Comparison of ENCODE assay signal across 23 cellular contexts in genomic region chr4:10872833-10873517, GRCh38.
DNase-seq lines count a peak whose midpoint lies in the region; ATAC-seq lines count a peak whose summit lies in the region.
"Had no signal": no experiment of that assay in that cellular context is flagged by ENCODE, and none has a peak within 500 bp of the region (broad histone marks: within the 10 kb centered on the region; RNA-seq: fewer than 3 reads in every experiment).

No MANE protein-coding gene starts in this region.

- DNase-seq in SKM-1 treated with dmso at 0.1 percent for 144 hours (lab: John Stamatoyannopoulos, UW; ENCODE audit: unreplicated experiment) (peak; percentile 15), SKM-1 (lab: John Stamatoyannopoulos, UW; ENCODE audit: unreplicated experiment) (no peak), OCI-M1 (lab: John Stamatoyannopoulos, UW) (peak; percentile 25), left colon (no peak)
- no peak for DNase-seq in NK-92 treated with Interleukin-12 subunit alpha and Interleukin-12 subunit beta, amount 100 ng/mL, for 24 hours (lab: John Stamatoyannopoulos, UW)
- DNase-seq in stimulated activated CD4-positive, alpha-beta T cell treated with anti-CD3 and anti-CD28 coated beads, Interleukin-2, amount 100 ng/mL, for 24 hours, result no peak
- DNase-seq: 8988T; activated CD4-positive, alpha-beta T cell treated with anti-CD3 and anti-CD28 coated beads for 36 hours; activated naive CD4-positive, alpha-beta T cell treated with anti-CD3 and anti-CD28 coated beads, Interleukin-2, amount 50 U/mL, for 16 hours; activated T-cell treated with anti-CD3 and anti-CD28 coated beads, Interleukin-2, amount 50 U/mL, for 72 hours; aorta; BE2C; cerebellar nuclear complex; hypothalamus; Karpas-422; kidney; NCI-H2107; nucleus accumbens; retina; SW 1271; upper lobe of right lung had no signal

- ATAC-seq in HG02981 (IDR thresholded peaks at IDR 0.05; ENCODE audit: unreplicated experiment) (peak; percentile 65), left colon (no peak), HG02870 (IDR thresholded peaks at IDR 0.05; ENCODE audit: unreplicated experiment) (no peak)
- ATAC-seq: activated CD4-positive, alpha-beta T cell treated with anti-CD3 and anti-CD28 coated beads for 36 hours; activated T-cell treated with anti-CD3 and anti-CD28 coated beads, Interleukin-2, amount 50 U/mL, for 72 hours; upper lobe of right lung had no signal

- intact Hi-C loops in left colon (cut with DNase I, micrococcal nuclease), result no loop called here

Comparison
In these comparisons a context has a peak if more than half of its experiments do, and no peak if none do; other contexts are left out.
1. DNase-seq: peak in SKM-1 treated with dmso at 0.1 percent for 144 hours (single experiment) and OCI-M1 (single experiment); none in SKM-1 (single experiment), left colon (0 of 2), NK-92 treated with Interleukin-12 subunit alpha and Interleukin-12 subunit beta, amount 100 ng/mL, for 24 hours (single experiment) and stimulated activated CD4-positive, alpha-beta T cell treated with anti-CD3 and anti-CD28 coated beads, Interleukin-2, amount 100 ng/mL, for 24 hours (0 of 2).